ENCODE assay signal across 8 cellular contexts in genomic region chr10:5813341-5814109, GRCh38. TPM values are rescaled to one million over a fixed set of nuclear protein-coding genes. Genes with fewer than 3 reads are reported as not detected.
DNase-seq lines count a peak whose midpoint lies in the region; ATAC-seq lines count a peak whose summit lies in the region.

TSS of gene GDI2 (minus strand) at chr10:5813434. CDS start at chr10:5813258, 176 bp downstream.

- ATAC-seq in GM19397 (IDR thresholded peaks at IDR 0.05; ENCODE audit: unreplicated experiment) (peak; percentile 80), HG03565 (IDR thresholded peaks at IDR 0.05; ENCODE audit: unreplicated experiment) (peak; percentile 57), left lobe of liver (peak; percentile 92)

- peak; percentile 99 for DNase-seq in CD1c-positive myeloid dendritic cell (ENCODE audit: extremely low spot score)
- DNase-seq in NCI-H748 treated with DMSO at 0.1 percent for 48 hours (lab: John Stamatoyannopoulos, UW) = peak; percentile 82
- peak; percentile 96 for DNase-seq in activated CD4-positive, alpha-beta T cell treated with anti-CD3 and anti-CD28 coated beads, Interleukin-2, amount 50 U/mL, for 24 hours (ENCODE audit: low read depth in 1 of 2, low spot score in 1 of 2)
- DNase-seq in dedifferentiated amniotic fluid mesenchymal stem cell (ENCODE audit: extremely low spot score) = peak; percentile 95
- DNase-seq in left lobe of liver (ENCODE audit: low spot score) = peak; percentile 99
- peak; percentile 96 for DNase-seq in stimulated activated CD4-positive, alpha-beta T cell treated with anti-CD3 and anti-CD28 coated beads, Interleukin-2, amount 100 ng/mL, for 24 hours

RNA-seq across cellular contexts. Expression of gene GDI2, which starts in this region (rescaled TPM):
- total RNA-seq in left lobe of liver = 113 TPM

Comparison
In these comparisons a context has a peak if more than half of its experiments do, and no peak if none do; other contexts are left out.
1. Peak in every context shown above with its lines: DNase-seq and ATAC-seq.